ENCODE assay signal across 12 cellular contexts in genomic region chr1:36115200-36115669, GRCh38. TPM values are rescaled to one million over a fixed set of nuclear protein-coding genes. Genes with fewer than 3 reads are reported as not detected.
DNase-seq lines count a peak whose midpoint lies in the region; TF ChIP-seq lines count a peak whose summit lies in the region.
"Had no signal": no experiment of that assay in that cellular context is flagged by ENCODE, and none has a peak within 500 bp of the region (broad histone marks: within the 10 kb centered on the region; RNA-seq: fewer than 3 reads in every experiment).

No MANE protein-coding gene starts in this region.

- WGBS in endodermal cell (ENCODE audit: insufficient coverage in 1 of 2, insufficient read length in 1 of 2), 2 experiments = 84 to 88% methylated on average over 15 to 18 of the region's 18 CpGs
- 72 to 74% methylated on average over 11 to 18 of the region's 18 CpGs for WGBS in lower leg skin, 2 donors

- POLR2A ChIA-PET in AG04449 (lab: Yijun Ruan, JAX) = interaction anchor here (0.6 to 2.0 kb wide), 4 partner anchors 18 to 76 kb away, joined by 3 to 15 read pairs (median 4); partner anchors contain the start of gene TRAPPC3

- H3K27me3 ChIP-seq in endodermal cell (ENCODE audit: control insufficient read depth, insufficient read depth, low read length, poor library complexity, severe bottlenecking) = no peaks in the 10 kb centered on the region
- H3K27me3 ChIP-seq: BLaER1 treated with 17β-estradiol and CSF1 and Interleukin-3, amounts not matched to agents 10 nM and 100 nM had no signal

- H3K36me3 Mint-ChIP-seq in endodermal cell (ENCODE audit: low read depth) = no peaks in the 10 kb centered on the region
- H3K36me3 Mint-ChIP-seq: memory B cell had no signal

- H3K9me3 ChIP-seq in endodermal cell (ENCODE audit: control insufficient read depth, low read length) = no peaks in the 10 kb centered on the region
- H3K9me3 ChIP-seq: BLaER1 treated with 17β-estradiol and CSF1 and Interleukin-3, amounts not matched to agents 10 nM and 100 nM had no signal

- H3K4me3 ChIP-seq in AG04449 (ENCODE audit: low read depth, low read length) = 0 out of 2 replicates have a peak overlapping the region, but pooled peaks have one; percentile 1
- no peak overlapping the region for H3K4me3 ChIP-seq in endodermal cell (ENCODE audit: low read length)
- no peak overlapping the region for H3K4me3 ChIP-seq in lower leg skin (ENCODE audit: low read depth, poor library complexity, severe bottlenecking)
- H3K4me3 ChIP-seq: BLaER1 treated with 17β-estradiol and CSF1 and Interleukin-3, amounts not matched to agents 10 nM and 100 nM had no signal

- TF ChIP-seq EP300 in Ishikawa (IDR thresholded peaks at IDR 0.05; ENCODE audit: borderline replicate concordance) = no peak

- H3K27ac ChIP-seq in endodermal cell (ENCODE audit: low read depth, low read length) = peak overlapping the region; percentile 72
- H3K27ac ChIP-seq: BLaER1 treated with 17β-estradiol and CSF1 and Interleukin-3, amounts not matched to agents 10 nM and 100 nM had no signal

- TF ChIP-seq RAD21 in Ishikawa (IDR thresholded peaks at IDR 0.05; ENCODE audit: low read depth) = no peak

- TF ChIP-seq POLR2A in lower leg skin (IDR thresholded peaks at IDR 0.05) = no peak

- DNase-seq in AG04449 (ENCODE audit: low read depth, low spot score) (peak; percentile 55), endodermal cell (peak; percentile 67), myocyte (ENCODE audit: low read depth) (peak; percentile 61), lower leg skin (ENCODE audit: low spot score in 2 of 2) (no peak), putamen (ENCODE audit: low spot score) (no peak), NCI-H2081 treated with DMSO at 0.1 percent for 48 hours (lab: John Stamatoyannopoulos, UW) (no peak)
- DNase-seq in activated effector memory CD4-positive, alpha-beta T cell treated with anti-CD3 and anti-CD28 coated beads, Interleukin-2, amount 50 U/mL, for 16 hours = no peak
- DNase-seq: stimulated activated CD4-positive, alpha-beta T cell treated with anti-CD3 and anti-CD28 coated beads, Interleukin-2, amount 100 ng/mL, for 24 hours had no signal

- no peaks in the 10 kb centered on the region for H3K27me3 Mint-ChIP-seq in endodermal cell (ENCODE audit: insufficient read depth)

- intact Hi-C loops in lower leg skin (cut with DNase I; ENCODE audit: low total_unique reads) = no loop called here

- no peaks in the 10 kb centered on the region for H3K4me1 ChIP-seq in endodermal cell (ENCODE audit: control insufficient read depth, insufficient read depth, low read length)

- H3K36me3 ChIP-seq in endodermal cell (ENCODE audit: control insufficient read depth, insufficient read depth, low read length) = no peaks in the 10 kb centered on the region
- H3K36me3 ChIP-seq: BLaER1 treated with 17β-estradiol and CSF1 and Interleukin-3, amounts not matched to agents 10 nM and 100 nM had no signal

- no peaks in the 10 kb centered on the region for H3K4me1 Mint-ChIP-seq in endodermal cell

- no peaks in the 10 kb centered on the region for H3K9me3 Mint-ChIP-seq in endodermal cell
- H3K9me3 Mint-ChIP-seq: memory B cell had no signal

- no peak overlapping the region for H3K27ac Mint-ChIP-seq in endodermal cell
- H3K27ac Mint-ChIP-seq: memory B cell had no signal

- no peak overlapping the region for H3K4me3 Mint-ChIP-seq in endodermal cell
- H3K4me3 Mint-ChIP-seq: memory B cell had no signal

- no peak for TF ChIP-seq CTCF in AG04449 (IDR thresholded peaks at IDR 0.05; ENCODE audit: insufficient read depth, low read length, missing control alignments)
- TF ChIP-seq CTCF in endodermal cell (conservative IDR thresholded peaks at IDR 0.05) = no peak
- no peak for TF ChIP-seq CTCF in lower leg skin (IDR thresholded peaks at IDR 0.05)

- CTCF ChIA-PET in AG04449 (lab: Yijun Ruan, JAX) = interaction anchor here (0.8 to 9.4 kb wide), 6 partner anchors 16 to 185 kb away, joined by 3 to 158 read pairs (median 8); partner anchors contain the start of gene TRAPPC3

- H3K9ac ChIP-seq in endodermal cell (ENCODE audit: extremely low read depth, low read length, poor library complexity, severe bottlenecking) = no peak overlapping the region
- H3K9ac ChIP-seq: BLaER1 treated with 17β-estradiol and CSF1 and Interleukin-3, amounts not matched to agents 10 nM and 100 nM had no signal

TF ChIP-seq in Ishikawa, 13 proteins besides CTCF, POLR2A, EP300 and RAD21:
- TF ChIP-seq YY1 (IDR thresholded peaks at IDR 0.05; ENCODE audit: low read depth) (no peak), NFIC (IDR thresholded peaks at IDR 0.05) (peak; percentile 43; the same call in 1 of the 2 replicates), MAX (IDR thresholded peaks at IDR 0.05) (peak; percentile 53; the same call in 1 of the 2 replicates), TEAD4 (IDR thresholded peaks at IDR 0.05) (peak; percentile 56; the same call in 1 of the 2 replicates)

RNA-seq across cellular contexts. Expression of gene COL8A2, which starts 9.8 kb away (rescaled TPM):
- under 1 TPM; 0.18 to 0.40 TPM for total RNA-seq in endodermal cell
- 1.7 TPM for polyA plus RNA-seq in endodermal cell (2013, experiment 1 of 2)
- 1.7 TPM for polyA plus RNA-seq in endodermal cell (2013, experiment 2 of 2)
- total RNA-seq in myocyte = 3.2 and 3.9 TPM in 2 replicates
- polyA plus RNA-seq in myocyte (2012) = 38.5 TPM
- total RNA-seq in lower leg skin = 1 to 10 TPM; 4.8 to 9.8 (median 7.6) TPM

RNA-seq across cellular contexts. Expression of gene ADPRS, which starts 26.5 kb away (rescaled TPM):
- total RNA-seq in endodermal cell = 10 to 100 TPM; 22.1 to 25.3 TPM
- 25.0 TPM for polyA plus RNA-seq in endodermal cell (2013, experiment 1 of 2)
- polyA plus RNA-seq in endodermal cell (2013, experiment 2 of 2) = 24.8 TPM
- 42.2 and 57.0 TPM in 2 replicates for total RNA-seq in myocyte
- 49.5 TPM for polyA plus RNA-seq in myocyte (2012)
- 100 to 1,000 TPM in 1 of 4 donors, 10 to 100 TPM in 3; 54.5 to 119 (median 71.2) TPM for total RNA-seq in lower leg skin

RNA-seq across cellular contexts. Expression of gene TEKT2, which starts 31.3 kb away (rescaled TPM):
- total RNA-seq in endodermal cell (1 to 10 TPM; 5.6 to 9.5 TPM), myocyte (not detected in 2 replicates), lower leg skin (under 1 TPM in 1 of 4 donors, not detected in 3; 0.38 TPM)
- polyA plus RNA-seq in endodermal cell (2013, experiment 1 of 2) = 12.0 TPM
- 11.0 TPM for polyA plus RNA-seq in endodermal cell (2013, experiment 2 of 2)
- polyA plus RNA-seq in myocyte (2012) = 0.13 TPM
- total RNA-seq: NCI-H460 had no signal

RNA-seq across cellular contexts. Expression of gene TRAPPC3, which starts 34.1 kb away (rescaled TPM):
- total RNA-seq in endodermal cell = 10 to 100 TPM; 61.5 to 79.9 TPM
- polyA plus RNA-seq in endodermal cell (2013, experiment 1 of 2) = 69.1 TPM
- polyA plus RNA-seq in endodermal cell (2013, experiment 2 of 2) = 71.4 TPM
- total RNA-seq in myocyte = 82.4 and 93.9 TPM in 2 replicates
- 133 TPM for polyA plus RNA-seq in myocyte (2012)
- total RNA-seq in lower leg skin = 100 to 1,000 TPM in 2 of 4 donors, 10 to 100 TPM in 2; 78.3 to 113 (median 104) TPM

RNA-seq across cellular contexts. Expression of gene MAP7D1, which starts 40.7 kb away (rescaled TPM):
- total RNA-seq in endodermal cell = 100 to 1,000 TPM; 119 to 120 TPM
- polyA plus RNA-seq in endodermal cell (2013, experiment 1 of 2) = 121 TPM
- polyA plus RNA-seq in endodermal cell (2013, experiment 2 of 2) = 114 TPM
- 733 and 867 TPM in 2 replicates for total RNA-seq in myocyte
- polyA plus RNA-seq in myocyte (2012) = 256 TPM
- total RNA-seq in lower leg skin = 100 to 1,000 TPM; 115 to 171 (median 153) TPM

Comparison
In these comparisons a context has a peak if more than half of its experiments do, and no peak if none do; other contexts are left out.
1. DNase-seq: peak in AG04449 (single experiment), endodermal cell (single experiment) and myocyte (single experiment); none in lower leg skin (0 of 2), activated effector memory CD4-positive, alpha-beta T cell treated with anti-CD3 and anti-CD28 coated beads, Interleukin-2, amount 50 U/mL, for 16 hours (single experiment), putamen (single experiment) and NCI-H2081 treated with DMSO at 0.1 percent for 48 hours (single experiment).